In the genomic region with DNA sequence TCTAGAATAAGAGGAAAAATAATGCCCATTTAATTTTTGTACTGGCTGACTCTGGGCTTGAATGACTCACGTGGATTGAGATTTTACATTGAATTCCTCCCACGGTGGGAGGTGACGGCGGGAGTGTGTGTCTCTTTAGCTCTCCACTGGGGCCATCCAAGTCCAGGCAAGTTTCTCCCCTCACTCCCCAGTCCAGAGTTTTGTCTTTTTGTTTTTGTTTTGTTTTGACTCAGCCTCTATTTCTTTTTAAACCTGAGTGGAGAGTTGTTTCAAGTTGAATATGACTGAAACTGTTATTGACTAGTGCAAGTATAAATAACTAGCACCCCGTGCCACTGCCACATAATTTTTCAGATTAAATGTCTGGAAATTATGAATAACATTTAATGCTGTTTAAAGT, we compare ENCODE assay signal across 8 cellular contexts. TPM values are rescaled to one million over a fixed set of nuclear protein-coding genes. Genes with fewer than 3 reads are reported as not detected.
DNase-seq lines count a peak whose midpoint lies in the region; ATAC-seq lines count a peak whose summit lies in the region.

No MANE protein-coding gene starts in this region.

- H2AK5ac ChIP-seq in mesenchymal stem cell (ENCODE audit: low read length, severe bottlenecking): no peak overlapping the region

- H3K9me3 Mint-ChIP-seq in activated CD4-positive, alpha-beta memory T cell treated with anti-CD3 and anti-CD28 coated beads, Interleukin-2, amount 10 ng/mL, durations not matched to agents 7 days and 5 days: no peaks in the 10 kb centered on the region

- no peak for DNase-seq in activated CD4-positive, alpha-beta memory T cell treated with anti-CD3 and anti-CD28 coated beads, Interleukin-2, amount 10 ng/mL, durations not matched to agents 7 days and 5 days
- DNase-seq in mesenchymal stem cell: peak; percentile 42
- DNase-seq in inferior parietal cortex (ENCODE audit: extremely low spot score): no peak
- DNase-seq in NK-92 (lab: John Stamatoyannopoulos, UW; ENCODE audit: unreplicated experiment): no peak
- no peak for DNase-seq in NCI-H1417 (lab: John Stamatoyannopoulos, UW)
- DNase-seq in G401 (ENCODE audit: low spot score): no peak

- no peak overlapping the region for H2BK120ac ChIP-seq in mesenchymal stem cell (ENCODE audit: low read depth, low read length)

- no peak overlapping the region for H2BK12ac ChIP-seq in mesenchymal stem cell (ENCODE audit: low read length in 2 of 2)

- H2BK15ac ChIP-seq in mesenchymal stem cell (ENCODE audit: low read depth, poor library complexity, severe bottlenecking): no peak overlapping the region

- no peak overlapping the region for H2BK5ac ChIP-seq in mesenchymal stem cell (ENCODE audit: low read depth, low read length, poor library complexity, severe bottlenecking)

- H3K4ac ChIP-seq in mesenchymal stem cell (ENCODE audit: low read depth in 1 of 2, low read length in 2 of 2): no peak overlapping the region

- peak overlapping the region; percentile 55 for H3K9ac ChIP-seq in mesenchymal stem cell (ENCODE audit: low read length)

- no peaks in the 10 kb centered on the region for H3K36me3 ChIP-seq in mesenchymal stem cell (ENCODE audit: control insufficient read depth in 1 of 2, insufficient read depth in 2 of 2, low read depth in 1 of 2, low read length in 2 of 2)

- peaks cover 0 to 4% of the 10 kb centered on the region in 2 experiments for H3K27me3 ChIP-seq in mesenchymal stem cell (ENCODE audit: control insufficient read depth in 1 of 2, insufficient read depth in 1 of 2, low read length in 2 of 2)

- H3K4me3 Mint-ChIP-seq in activated CD4-positive, alpha-beta memory T cell treated with anti-CD3 and anti-CD28 coated beads, Interleukin-2, amount 10 ng/mL, durations not matched to agents 7 days and 5 days: peak overlapping the region; percentile 48

- H2AFZ ChIP-seq in mesenchymal stem cell (ENCODE audit: low read depth, low read length): no peak overlapping the region

- ATAC-seq in GM18511 (IDR thresholded peaks at IDR 0.05; ENCODE audit: unreplicated experiment): peak; percentile 80
- ATAC-seq in HG02610 (IDR thresholded peaks at IDR 0.05; ENCODE audit: unreplicated experiment): peak; percentile 85

- CTCF ChIA-PET in activated CD4-positive, alpha-beta memory T cell treated with anti-CD3 and anti-CD28 coated beads, Interleukin-2, amount 10 ng/mL, durations not matched to agents 7 days and 5 days (lab: Charles Lee): interaction anchor here (1.2 to 1.4 kb wide), 3 partner anchors 8 to 23 kb away, joined by 3 to 4 read pairs (median 3); no protein-coding TSS in a partner anchor

- 29% methylated on average over 2 of the region's 5 CpGs for WGBS in mesenchymal stem cell

- no peak overlapping the region for H3K23ac ChIP-seq in mesenchymal stem cell (ENCODE audit: low read length in 2 of 2)

- peak overlapping the region; percentile 79 for H3K27ac Mint-ChIP-seq in activated CD4-positive, alpha-beta memory T cell treated with anti-CD3 and anti-CD28 coated beads, Interleukin-2, amount 10 ng/mL, durations not matched to agents 7 days and 5 days

- H3K4me1 ChIP-seq in mesenchymal stem cell (ENCODE audit: control insufficient read depth, insufficient read depth, low read depth, low read length): peaks cover 5% of the 10 kb centered on the region

- in situ Hi-C loops in G401 (cut with HindIII; ENCODE audit: low sequenced_read_pairs): no loop called here

- no peak overlapping the region for H4K8ac ChIP-seq in mesenchymal stem cell (ENCODE audit: low read length)

- peaks cover 16% of the 10 kb centered on the region for H3K36me3 Mint-ChIP-seq in activated CD4-positive, alpha-beta memory T cell treated with anti-CD3 and anti-CD28 coated beads, Interleukin-2, amount 10 ng/mL, durations not matched to agents 7 days and 5 days (ENCODE audit: low read depth)

- H3K4me3 ChIP-seq in mesenchymal stem cell (ENCODE audit: insufficient read depth in 1 of 2, low read depth in 1 of 2, low read length in 2 of 2): peak overlapping the region in 1 of 2 experiments; percentile 16

- H3K14ac ChIP-seq in mesenchymal stem cell (ENCODE audit: low read length in 2 of 2): no peak overlapping the region

- POLR2A ChIA-PET in activated CD4-positive, alpha-beta memory T cell treated with anti-CD3 and anti-CD28 coated beads, Interleukin-2, amount 10 ng/mL, durations not matched to agents 7 days and 5 days (lab: Charles Lee): interaction anchor here (1.2 to 3.0 kb wide), 8 partner anchors 9 to 39 kb away, joined by 4 to 18 read pairs (median 6); no protein-coding TSS in a partner anchor

- H4K91ac ChIP-seq in mesenchymal stem cell (ENCODE audit: low read length): no peak overlapping the region

- H3K4me2 ChIP-seq in mesenchymal stem cell (ENCODE audit: low read length, poor library complexity, severe bottlenecking): no peak overlapping the region

- H3K79me1 ChIP-seq in mesenchymal stem cell (replicated peaks; ENCODE audit: low read length, poor library complexity, severe bottlenecking): peaks cover 3% of the 10 kb centered on the region

- peaks cover 50% of the 10 kb centered on the region for H3K4me1 Mint-ChIP-seq in activated CD4-positive, alpha-beta memory T cell treated with anti-CD3 and anti-CD28 coated beads, Interleukin-2, amount 10 ng/mL, durations not matched to agents 7 days and 5 days

- peak overlapping the region; percentile 93 for H3K27ac ChIP-seq in mesenchymal stem cell (ENCODE audit: low read length, poor library complexity, severe bottlenecking)

- no peaks in the 10 kb centered on the region for H3K9me3 ChIP-seq in mesenchymal stem cell (ENCODE audit: control insufficient read depth, low read length)

- H3K18ac ChIP-seq in mesenchymal stem cell (ENCODE audit: low read depth in 1 of 2, low read length in 2 of 2): no peak overlapping the region

- H3K27me3 Mint-ChIP-seq in activated CD4-positive, alpha-beta memory T cell treated with anti-CD3 and anti-CD28 coated beads, Interleukin-2, amount 10 ng/mL, durations not matched to agents 7 days and 5 days: no peaks in the 10 kb centered on the region

RNA-seq across cellular contexts. Expression of a gene that starts 13.6 kb away (rescaled TPM):
- total RNA-seq in activated CD4-positive, alpha-beta memory T cell treated with anti-CD3 and anti-CD28 coated beads, Interleukin-2, amount 10 ng/mL, durations not matched to agents 7 days and 5 days: 10 to 100 TPM; 11.5 to 11.8 TPM
- 3.1 TPM for polyA plus RNA-seq in mesenchymal stem cell (2013, experiment 1 of 2)
- polyA plus RNA-seq in mesenchymal stem cell (2013, experiment 2 of 2): 3.4 TPM
- total RNA-seq in G401 (2014; rRNA removed; shearing (Covaris generic)): 0.20 and 3.6 TPM in 2 replicates

RNA-seq across cellular contexts. Expression of a gene that starts 41.9 kb away (rescaled TPM):
- total RNA-seq in activated CD4-positive, alpha-beta memory T cell treated with anti-CD3 and anti-CD28 coated beads, Interleukin-2, amount 10 ng/mL, durations not matched to agents 7 days and 5 days: 1 to 10 TPM; 5.7 to 7.4 TPM
- 1.7 TPM for polyA plus RNA-seq in mesenchymal stem cell (2013, experiment 1 of 2)
- polyA plus RNA-seq in mesenchymal stem cell (2013, experiment 2 of 2): 1.9 TPM
- total RNA-seq in G401 (2014; rRNA removed; shearing (Covaris generic)): 0.98 and 2.0 TPM in 2 replicates
